ENCODE assay signal across 31 cellular contexts in the genomic region with DNA sequence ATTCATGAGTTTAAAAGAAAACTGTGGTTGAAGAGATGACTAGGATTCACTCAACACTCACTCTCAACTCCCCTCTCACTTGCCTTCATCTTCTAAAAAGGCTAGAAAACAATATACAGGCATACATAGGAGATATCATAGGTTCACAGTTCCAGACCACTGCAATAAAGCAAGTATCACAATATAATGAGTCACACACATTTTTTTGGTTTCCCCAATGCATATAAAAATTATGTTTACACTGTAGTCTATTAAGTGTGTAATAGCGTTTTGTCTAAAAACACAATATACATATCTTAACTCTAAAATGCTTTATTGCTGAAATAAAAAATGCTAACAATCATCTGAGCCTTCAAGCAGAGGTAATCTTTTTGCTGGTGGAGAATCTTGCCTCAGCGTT.
"Had no signal": no experiment of that assay in that cellular context is flagged by ENCODE, and none has a peak within 500 bp of the region (broad histone marks: within the 10 kb centered on the region; RNA-seq: fewer than 3 reads in every experiment).

No MANE protein-coding gene starts in this region.

- H3K27ac ChIP-seq: adrenal gland, ascending aorta, body of pancreas, brain microvascular endothelial cell, breast epithelium, cardiac muscle cell had no signal

- ATAC-seq: activated naive CD4-positive, alpha-beta T cell treated with anti-CD3 and anti-CD28 coated beads, Interleukin-2, amount 50 U/mL, for 72 hours; activated naive CD8-positive, alpha-beta T cell treated with anti-CD3 and anti-CD28 coated beads, Interleukin-2, amount 50 U/mL, for 24 hours; activated T-cell treated with anti-CD3 and anti-CD28 coated beads, Interleukin-2, amount 50 U/mL, for 4 hours; activated T-cell treated with anti-CD3 and anti-CD28 coated beads, Interleukin-2, amount 50 U/mL, for 72 hours; activated T-helper 17 cell treated with anti-CD3 and anti-CD28 coated beads, Interleukin-2, amount 50 U/mL, for 72 hours; body of pancreas had no signal

- H3K27me3 ChIP-seq: adrenal gland, ascending aorta, body of pancreas, brain microvascular endothelial cell, breast epithelium, cardiac muscle cell had no signal

- H3K36me3 ChIP-seq: adrenal gland, ascending aorta, brain microvascular endothelial cell, breast epithelium, cardiac muscle cell had no signal

- H3K9me3 ChIP-seq: adrenal gland, ascending aorta, body of pancreas, breast epithelium had no signal

- H3K4me1 ChIP-seq: adrenal gland, ascending aorta, body of pancreas, breast epithelium had no signal

- H3K4me3 ChIP-seq: adrenal gland, ascending aorta, body of pancreas, breast epithelium, cardiac muscle cell had no signal

- DNase-seq: activated effector memory CD4-positive, alpha-beta T cell treated with anti-CD3 and anti-CD28 coated beads, Interleukin-2, amount 50 U/mL, for 16 hours; activated effector memory CD4-positive, alpha-beta T cell treated with Interleukin-2 at 50 U/mL for 16 hours; activated gamma-delta T cell; activated gamma-delta T cell treated with Interleukin-2 at 50 U/mL for 16 hours; activated naive CD4-positive, alpha-beta T cell; activated naive CD4-positive, alpha-beta T cell treated with anti-CD3 and anti-CD28 coated beads for 36 hours; activated naive CD4-positive, alpha-beta T cell treated with anti-CD3 and anti-CD28 coated beads, Interleukin-2, amount 10 ng/mL, durations not matched to agents 7 days and 5 days; activated naive CD4-positive, alpha-beta T cell treated with anti-CD3 and anti-CD28 coated beads, Interleukin-2, amount 50 U/mL, for 16 hours; activated naive CD4-positive, alpha-beta T cell treated with Interleukin-2 at 50 U/mL for 16 hours; activated naive CD8-positive, alpha-beta T cell treated with anti-CD3 and anti-CD28 coated beads for 36 hours; activated naive CD8-positive, alpha-beta T cell treated with anti-CD3 and anti-CD28 coated beads, Interleukin-2, amount 10 ng/mL, durations not matched to agents 7 days and 5 days; activated naive CD8-positive, alpha-beta T cell treated with anti-CD3 and anti-CD28 coated beads, Interleukin-2, amount 50 U/mL, for 24 hours; activated T-cell treated with anti-CD3 and anti-CD28 coated beads, Interleukin-2, amount 50 U/mL, for 24 hours; activated T-cell treated with anti-CD3 and anti-CD28 coated beads, Interleukin-2, amount 50 U/mL, for 4 hours; activated T-cell treated with anti-CD3 and anti-CD28 coated beads, Interleukin-2, amount 50 U/mL, for 48 hours; activated T-cell treated with anti-CD3 and anti-CD28 coated beads, Interleukin-2, amount 50 U/mL, for 72 hours; adrenal gland; amniotic stem cell; amygdala; anterior cingulate cortex; aorta; body of pancreas; brain microvascular endothelial cell; caudate nucleus; central memory CD4-positive, alpha-beta T cell; cerebellar nuclear complex had no signal
